In genomic region chrX:150980186-150980585, GRCh38 we compare ENCODE assay signal across 23 cellular contexts. TPM values are rescaled to one million over a fixed set of nuclear protein-coding genes. Genes with fewer than 3 reads are reported as not detected.
DNase-seq lines count a peak whose midpoint lies in the region; ATAC-seq and TF ChIP-seq lines count a peak whose summit lies in the region.
"Had no signal": no experiment of that assay in that cellular context is flagged by ENCODE, and none has a peak within 500 bp of the region (broad histone marks: within the 10 kb centered on the region; RNA-seq: fewer than 3 reads in every experiment).

No MANE protein-coding gene starts in this region.

- intact Hi-C loops in cardiac septum (cut with DNase I) (loop anchor here (5.0 to 10.0 kb wide), 2 partner anchors 85 to 208 kb away; partner anchors contain the start of gene CD99L2), heart right ventricle (cut with DNase I) (loop anchor here in 5 of 10 donors (5.0 to 10.0 kb wide), 3 partner anchors 78 to 208 kb away; no protein-coding TSS in a partner anchor), posterior vena cava (cut with DNase I) (no loop called here)

- ATAC-seq in heart right ventricle (no peak), GM21619 (IDR thresholded peaks at IDR 0.05; ENCODE audit: unreplicated experiment) (no peak)
- ATAC-seq: A549, GM12878 had no signal

- H3K27ac ChIP-seq in heart right ventricle (no peak overlapping the region), WERI-Rb-1 (no peak overlapping the region)
- H3K27ac ChIP-seq: 22Rv1; A549; BLaER1 treated with 17β-estradiol and CSF1 and Interleukin-3, amounts not matched to agents 10 nM and 100 nM; C4-2B had no signal

- 95 to 97% methylated on average over 5 of the region's 5 CpGs for WGBS in heart right ventricle, 2 donors

- DNase-seq in cardiac septum (ENCODE audit: low spot score) (peak; percentile 54), heart right ventricle (no peak), chondrocyte (ENCODE audit: low spot score) (peak; percentile 56), posterior vena cava (ENCODE audit: low spot score) (peak; percentile 36), WERI-Rb-1 (no peak)
- DNase-seq: AML-193; CD4-positive, alpha-beta memory T cell; CD8-positive, alpha-beta memory T cell; COR-L47; DMS 273 treated with DMSO at 0.1 percent for 48 hours; DMS153; DMS53; DMS79; DND-41; EL; GDM1 had no signal

- H3K27me3 Mint-ChIP-seq in chondrocyte (ENCODE audit: low read depth) = no peaks in the 10 kb centered on the region
- H3K27me3 Mint-ChIP-seq: CD4-positive, alpha-beta memory T cell had no signal

- H3K27me3 ChIP-seq in heart right ventricle = no peaks in the 10 kb centered on the region
- H3K27me3 ChIP-seq in WERI-Rb-1 (ENCODE audit: insufficient read depth, low read depth, severe bottlenecking) = no peaks in the 10 kb centered on the region

- H3K36me3 ChIP-seq in heart right ventricle (no peaks in the 10 kb centered on the region), WERI-Rb-1 (peaks cover 1% of the 10 kb centered on the region; the same call in 1 of the 2 replicates)

- H3K4me3 ChIP-seq in heart right ventricle (no peak overlapping the region), WERI-Rb-1 (ENCODE audit: low read depth, low read length) (no peak overlapping the region)
- H3K4me3 ChIP-seq: A549; BLaER1 treated with 17β-estradiol and CSF1 and Interleukin-3, amounts not matched to agents 10 nM and 100 nM; GM12878 had no signal

- peaks cover 6% of the 10 kb centered on the region for H3K4me1 Mint-ChIP-seq in chondrocyte (ENCODE audit: low read depth)

- H3K27ac Mint-ChIP-seq in chondrocyte (ENCODE audit: unreplicated experiment) = no peak overlapping the region
- H3K27ac Mint-ChIP-seq: B cell; CD4-positive, alpha-beta memory T cell; CD8-positive, alpha-beta memory T cell had no signal

- no peaks in the 10 kb centered on the region for H3K36me3 Mint-ChIP-seq in chondrocyte (ENCODE audit: low read depth)

- no peaks in the 10 kb centered on the region for H3K9me3 Mint-ChIP-seq in chondrocyte (ENCODE audit: low read depth)
- H3K9me3 Mint-ChIP-seq: CD4-positive, alpha-beta memory T cell; CD8-positive, alpha-beta memory T cell had no signal

- no peak overlapping the region for H3K4me3 Mint-ChIP-seq in chondrocyte (ENCODE audit: unreplicated experiment)
- H3K4me3 Mint-ChIP-seq: B cell had no signal

- peaks cover 0 to 6% (median 0%) of the 10 kb centered on the region in 9 donors for H3K4me1 ChIP-seq in heart right ventricle

- H3K9me3 ChIP-seq in heart right ventricle (peaks cover 0 to 4% (median 0%) of the 10 kb centered on the region in 11 donors), WERI-Rb-1 (ENCODE audit: severe bottlenecking) (peaks cover 6% of the 10 kb centered on the region)
- H3K9me3 ChIP-seq: A549 had no signal

- TF ChIP-seq CTCF in heart right ventricle (IDR thresholded peaks at IDR 0.05) (no peak), chondrocyte (IDR thresholded peaks at IDR 0.05) (no peak), WERI-Rb-1 (IDR thresholded peaks at IDR 0.05; ENCODE audit: low read depth, low read length) (no peak)

RNA-seq across cellular contexts. Expression of gene HMGB3, which starts 2.9 kb away (rescaled TPM):
- total RNA-seq in cardiac septum (8.9 TPM), heart right ventricle (10 to 100 TPM in 7 of 10 donors, 1 to 10 TPM in 3; 5.1 to 16.4 (median 13.8) TPM), chondrocyte (34.9 to 49.2 TPM (median 44.4 TPM) in 3 replicates), posterior vena cava (1 to 10 TPM; 3.8 to 5.2 TPM)
- 10 to 100 TPM in 1 of 2 donors, 1 to 10 TPM in 1; 8.9 to 13.9 TPM for polyA plus RNA-seq in heart right ventricle

Comparison
In these comparisons a context has a peak if more than half of its experiments do, and no peak if none do; other contexts are left out.
1. DNase-seq: peak in cardiac septum (single experiment), chondrocyte (single experiment) and posterior vena cava (single experiment); none in heart right ventricle (0 of 2) and WERI-Rb-1 (single experiment).